ENCODE assay signal across 8 cellular contexts in the genomic region with DNA sequence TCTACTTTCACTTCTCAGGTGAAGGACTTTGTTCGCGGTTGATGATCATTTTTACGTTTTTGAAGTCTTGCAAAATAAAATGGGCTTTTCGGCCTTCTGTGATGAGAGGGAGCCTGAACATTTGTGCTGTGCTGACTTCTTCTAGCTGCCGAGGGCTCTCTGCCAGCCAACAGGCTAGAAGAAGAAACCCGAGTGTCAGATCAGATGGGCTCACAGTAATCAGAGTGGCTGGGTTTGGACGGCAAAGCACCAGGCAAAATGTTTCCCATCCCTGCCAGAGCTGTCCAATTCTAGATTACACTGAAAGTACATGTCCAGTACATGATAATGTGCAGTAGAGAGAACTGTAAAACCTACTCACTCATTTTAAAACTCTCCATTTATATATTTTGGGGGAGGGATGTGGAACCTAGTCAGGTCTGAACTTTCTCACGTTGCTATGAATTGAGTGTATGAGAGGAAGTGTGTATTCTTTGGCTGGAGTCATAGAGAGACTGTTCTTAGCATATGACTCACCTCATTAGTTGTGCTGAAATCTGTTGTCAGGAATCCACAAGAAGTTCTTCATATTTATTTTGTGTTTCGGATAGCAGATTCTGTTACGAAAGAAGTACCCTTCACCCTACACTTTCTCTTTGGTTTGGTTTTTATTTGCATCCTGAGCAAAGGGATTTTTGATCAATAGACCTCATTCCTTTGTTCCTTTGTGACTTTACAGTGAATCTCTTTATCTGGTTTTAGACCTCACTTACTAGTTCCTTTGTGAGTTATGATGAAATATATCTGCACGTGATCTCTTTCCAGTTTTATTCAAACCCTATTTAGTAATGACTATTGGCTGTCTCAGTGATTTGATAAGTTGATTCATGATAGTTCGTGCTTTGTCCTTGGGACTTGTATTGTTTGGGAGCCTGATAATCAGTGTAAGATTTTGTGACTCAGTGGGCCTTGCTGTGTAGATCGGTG. TPM values are rescaled to one million over a fixed set of nuclear protein-coding genes. Genes with fewer than 3 reads are reported as not detected.
DNase-seq lines count a peak whose midpoint lies in the region; ATAC-seq, FAIRE-seq and TF ChIP-seq lines count a peak whose summit lies in the region.

No MANE protein-coding gene starts in this region.

- H3K27me3 ChIP-seq in CD4-positive, alpha-beta T cell (ENCODE audit: control insufficient read depth, insufficient read depth, low read length): no peaks in the 10 kb centered on the region
- H3K27me3 ChIP-seq in GM12878 (replicated peaks in 1 of 2; ENCODE audit: control insufficient read depth in 2 of 2, insufficient read depth in 2 of 2, low read length in 1 of 2): no peaks in the 10 kb centered on the region
- H3K27me3 ChIP-seq in small intestine (ENCODE audit: control insufficient read depth in 2 of 2, insufficient read depth in 2 of 2, low read length in 2 of 2): no peaks in the 10 kb centered on the region
- H3K27me3 ChIP-seq in WERI-Rb-1 (ENCODE audit: insufficient read depth, low read depth, severe bottlenecking): no peaks in the 10 kb centered on the region

- peak; percentile 62 for ATAC-seq in CD4-positive, alpha-beta T cell (ENCODE audit: poor library complexity)
- ATAC-seq in HG03280 (IDR thresholded peaks at IDR 0.05; ENCODE audit: unreplicated experiment) (peak; percentile 66), GM12878 (peak; percentile 60)

- peak overlapping the region; percentile 11 for H2AFZ ChIP-seq in GM12878 (ENCODE audit: control insufficient read depth, low read depth, low read length)

- CTCF ChIA-PET in CD4-positive, alpha-beta T cell (lab: Charles Lee): interaction anchor here (1.3 kb wide), 1 partner anchor 239 kb away, joined by 5 read pairs; no protein-coding TSS in a partner anchor
- CTCF ChIA-PET in GM12878 (lab: Yijun Ruan, JAX): interaction anchor here (3.9 kb wide), 1 partner anchor 107 kb away, joined by 15 read pairs; no protein-coding TSS in a partner anchor

- peak overlapping the region; percentile 98 for H3K27ac ChIP-seq in CD4-positive, alpha-beta T cell (ENCODE audit: low read depth, low read length)
- H3K27ac ChIP-seq in GM12878 (ENCODE audit: control insufficient read depth, insufficient read depth) (peak overlapping the region; percentile 96), small intestine (ENCODE audit: low read depth in 1 of 2, low read length in 1 of 2) (peak overlapping the region; percentile 87 to 91), WERI-Rb-1 (no peak overlapping the region)

- POLR2A ChIA-PET in CD4-positive, alpha-beta T cell (lab: Charles Lee): interaction anchor here (0.9 to 5.7 kb wide), 10 partner anchors 9 to 239 kb away, joined by 3 to 35 read pairs (median 4); no protein-coding TSS in a partner anchor
- POLR2A ChIA-PET in GM12878 (lab: Charles Lee): interaction anchor here (2.7 to 2.9 kb wide), 3 partner anchors 9 to 40 kb away, joined by 7 to 13 read pairs (median 11); no protein-coding TSS in a partner anchor

- H3K36me3 ChIP-seq in GM12878 (ENCODE audit: control insufficient read depth in 2 of 2, insufficient read depth in 2 of 2, low read length in 1 of 2) (peaks cover 0 to 2% of the 10 kb centered on the region in 2 experiments; a peak in 1 of 4 replicates), small intestine (ENCODE audit: control insufficient read depth in 2 of 2, insufficient read depth in 2 of 2, low read length in 2 of 2) (no peaks in the 10 kb centered on the region), WERI-Rb-1 (0 out of 2 replicates have a peak, but pooled peaks cover 2% of the 10 kb centered on the region)

- peak overlapping the region; percentile 89 for H3K4me2 ChIP-seq in GM12878 (ENCODE audit: control insufficient read depth, insufficient read depth)

- peak overlapping the region; percentile 98 for H3K4me3 Mint-ChIP-seq in CD4-positive, alpha-beta T cell

- RAD21 ChIA-PET in GM12878 (lab: Charles Lee; ENCODE audit: unreplicated experiment): interaction anchor here (1.2 to 5.4 kb wide), 4 partner anchors 40 to 239 kb away, joined by 4 to 30 read pairs (median 13); no protein-coding TSS in a partner anchor

- WGBS in GM12878 (ENCODE audit: insufficient coverage, insufficient replicate concordance, low lambda C conversion rate, missing lambda C conversion rate): 2% methylated on average over 13 of the region's 13 CpGs
- 6 to 27% (median 17%) methylated on average over 13 of the region's 13 CpGs for WGBS in small intestine, 3 donors

- peaks cover 53% of the 10 kb centered on the region for H3K36me3 Mint-ChIP-seq in CD4-positive, alpha-beta T cell (ENCODE audit: low read depth)

- H3K4me1 ChIP-seq in GM12878 (ENCODE audit: control insufficient read depth, insufficient read depth, low read length): peaks cover 38% of the 10 kb centered on the region
- H3K4me1 ChIP-seq in small intestine (ENCODE audit: control insufficient read depth in 2 of 2, insufficient read depth in 1 of 2, low read depth in 1 of 2, low read length in 1 of 2): peaks cover 14 to 43% of the 10 kb centered on the region in 2 donors

- peak; percentile 84 to 92 for TF ChIP-seq EP300 in GM12878 (IDR thresholded peaks at IDR 0.05; ENCODE audit: borderline replicate concordance in 1 of 2, control insufficient read depth in 1 of 2, low read depth in 2 of 2, low read length in 2 of 2)

- H3K4me1 Mint-ChIP-seq in CD4-positive, alpha-beta T cell (ENCODE audit: low read depth): peaks cover 86% of the 10 kb centered on the region

- no peaks in the 10 kb centered on the region for H3K9me3 Mint-ChIP-seq in CD4-positive, alpha-beta T cell

- H3K9me3 ChIP-seq in CD4-positive, alpha-beta T cell (ENCODE audit: control insufficient read depth, low read length): no peaks in the 10 kb centered on the region
- H3K9me3 ChIP-seq in GM12878 (replicated peaks; ENCODE audit: control insufficient read depth, insufficient read depth, low read length): no peaks in the 10 kb centered on the region
- H3K9me3 ChIP-seq in small intestine (ENCODE audit: control insufficient read depth, low read depth): no peaks in the 10 kb centered on the region
- no peaks in the 10 kb centered on the region for H3K9me3 ChIP-seq in WERI-Rb-1 (ENCODE audit: severe bottlenecking)

- intact Hi-C loops in CD4-positive, alpha-beta T cell (cut with DNase I, micrococcal nuclease): loop anchor here (1.0 to 5.0 kb wide), 10 partner anchors 12 to 226 kb away; no protein-coding TSS in a partner anchor
- intact Hi-C loops in GM12878 (cut with micrococcal nuclease; ENCODE audit: unreplicated experiment): loop anchor here (1.0 to 5.0 kb wide), 6 partner anchors 41 to 684 kb away; partner anchors contain the start of gene TTF2

- TF ChIP-seq POLR2A in GM19193 (IDR thresholded peaks at IDR 0.05; ENCODE audit: extremely low read depth, insufficient read depth, insufficient read length) (peak; percentile 56), GM12878 (IDR thresholded peaks at IDR 0.05; ENCODE audit: low read depth, low read length) (peak; percentile 56)

- H3K27me3 Mint-ChIP-seq in CD4-positive, alpha-beta T cell: no peaks in the 10 kb centered on the region

- TF ChIP-seq RAD21 in GM12878 (IDR thresholded peaks at IDR 0.05; ENCODE audit: insufficient read depth, low read depth, low read length): no peak

- DNase-seq in CD4-positive, alpha-beta T cell: peak in 9 of 10 experiments; percentile 9 to 35 (median 25)
- DNase-seq in RPMI7951 (ENCODE audit: low read depth) (peak; percentile 84), GM12878 (ENCODE audit: low read depth, low spot score) (peak; percentile 96), inferior parietal cortex (ENCODE audit: extremely low spot score) (peak; percentile 76), small intestine (peak; percentile 75), WERI-Rb-1 (no peak)

- SMC1A ChIA-PET in GM12878 (lab: Charles Lee; ENCODE audit: uncharacterized antibody, unreplicated experiment): interaction anchor here (0.7 to 2.2 kb wide), 3 partner anchors 121 to 239 kb away, joined by 3 to 6 read pairs (median 4); no protein-coding TSS in a partner anchor

- peak overlapping the region; percentile 93 for H3K27ac Mint-ChIP-seq in CD4-positive, alpha-beta T cell

- in situ Hi-C loops in GM12878 (cut with MboI): no loop called here

- H4K20me1 ChIP-seq in GM12878 (ENCODE audit: control insufficient read depth, insufficient read depth): no peaks in the 10 kb centered on the region

- H3K79me2 ChIP-seq in GM12878 (ENCODE audit: control insufficient read depth, insufficient read depth, low read length): peaks cover 97% of the 10 kb centered on the region

- BruUV-seq in GM12878 (replicated peaks; lab: Mats Ljungman, UMichigan): no TSS peak

- peak; percentile 96 for FAIRE-seq in GM12878 (lab: Jason Lieb, UNC)
- no peak for FAIRE-seq in small intestine (lab: Jason Lieb, UNC)

- H3K9ac ChIP-seq in GM12878 (ENCODE audit: control insufficient read depth, insufficient read depth, low read length): peak overlapping the region; percentile 76

- TF ChIP-seq CTCF in CD4-positive, alpha-beta T cell (IDR thresholded peaks at IDR 0.05): no peak
- TF ChIP-seq CTCF in GM12878 (IDR thresholded peaks at IDR 0.05 in 2 of 3, conservative IDR thresholded peaks at IDR 0.05 in 1 of 3; ENCODE audit: control insufficient read depth in 2 of 3, extremely low read depth in 1 of 3, insufficient read depth in 1 of 3, low read depth in 3 of 3, low read length in 3 of 3) (no peak), WERI-Rb-1 (IDR thresholded peaks at IDR 0.05; ENCODE audit: low read depth, low read length) (no peak)

- H3K4me3 ChIP-seq in GM12878 (peak overlapping the region; percentile 95), small intestine (ENCODE audit: low read depth in 1 of 2, low read length in 2 of 2) (peak overlapping the region in 1 of 2 donors; percentile 95), WERI-Rb-1 (ENCODE audit: low read depth, low read length) (no peak overlapping the region)

RNA-seq across cellular contexts. Expression of gene ATP1A1, which starts 4.8 kb away (rescaled TPM):
- total RNA-seq in CD4-positive, alpha-beta T cell: 100 to 1,000 TPM; 251 to 262 TPM
- total RNA-seq in RPMI7951 (2014; rRNA removed; shearing (Covaris generic)): 52.3 and 57.3 TPM in 2 replicates
- total RNA-seq in GM12878 (2013; cell fraction: nucleolus; rRNA removed): 448 and 474 TPM in 2 replicates
- total RNA-seq in GM12878 (2014; rRNA removed) (247 and 262 TPM in 2 replicates), GM12878 (2014; rRNA removed; fragmentation: Illumina TruSeq; extraction: Trizol) (122 and 125 TPM in 2 replicates), GM12878 (2021) (359 and 374 TPM in 2 replicates)
- polyA plus RNA-seq in GM12878 (2011; ENCODE audit: low read depth): 247 TPM
- polyA plus RNA-seq in GM12878 (2011; rRNA removed) (472 and 566 TPM in 2 replicates), GM12878 (2014; fragmentation: Illumina TruSeq; extraction: Trizol) (348 and 375 TPM in 2 replicates), GM12878 (2014; fragmentation: Nextera tagmentation; extraction: Ambion mirVana) (100 to 1,000 TPM; 113 to 151 TPM), GM12878 (2014; rRNA removed) (324 and 340 TPM in 2 replicates), GM12878 (2016; fragmentation: Nextera tagmentation; extraction: Ambion mirVana) (100 to 1,000 TPM; 308 to 318 TPM), small intestine (1,000 to 10,000 TPM in 2 of 3 donors, 100 to 1,000 TPM in 1; 921 to 1,048 (median 1,042) TPM)
- 544 and 594 TPM in 2 replicates for polyA plus RNA-seq in GM12878 (2011; cell fraction: cytosol; rRNA removed)
- 334 and 377 TPM in 2 replicates for polyA plus RNA-seq in GM12878 (2011; cell fraction: nucleus; rRNA removed)
- polyA plus RNA-seq in GM12878 (2012): 277 and 312 TPM in 2 replicates
- 882 and 896 TPM in 2 replicates for polyA minus RNA-seq in GM12878 (2011; rRNA and poly(A)+ RNA removed)
- polyA minus RNA-seq in GM12878 (2011; cell fraction: cytosol; rRNA and poly(A)+ RNA removed): 201 and 236 TPM in 2 replicates
- polyA minus RNA-seq in GM12878 (2011; cell fraction: nucleus; rRNA and poly(A)+ RNA removed): 193 and 239 TPM in 2 replicates
